In genomic region chr3:13281657-13282527, GRCh38 we compare ENCODE assay signal across 9 cellular contexts.
DNase-seq lines count a peak whose midpoint lies in the region; ATAC-seq lines count a peak whose summit lies in the region.
"Had no signal": no experiment of that assay in that cellular context is flagged by ENCODE, and none has a peak within 500 bp of the region (broad histone marks: within the 10 kb centered on the region; RNA-seq: fewer than 3 reads in every experiment).

No MANE protein-coding gene starts in this region.

- peaks cover 46% of the 10 kb centered on the region for H3K27me3 Mint-ChIP-seq in activated naive CD8-positive, alpha-beta T cell treated with anti-CD3 and anti-CD28 coated beads, Interleukin-2, amount 10 ng/mL, durations not matched to agents 7 days and 5 days

- no peak overlapping the region for H3K27ac Mint-ChIP-seq in activated naive CD8-positive, alpha-beta T cell treated with anti-CD3 and anti-CD28 coated beads, Interleukin-2, amount 10 ng/mL, durations not matched to agents 7 days and 5 days
- H3K27ac Mint-ChIP-seq in stimulated activated effector memory CD8-positive, alpha-beta T cell treated with anti-CD3 and anti-CD28 coated beads, Interleukin-12 subunit alpha, Interleukin-12 subunit beta, amount 100 ng/mL, for 72 hours, result no peak overlapping the region

- DNase-seq in HuH-7 (ENCODE audit: low spot score) (peak; percentile 94), islet precursor cell (peak; percentile 89), hypothalamus (lab: John Stamatoyannopoulos, UW) (no peak), superior temporal gyrus (ENCODE audit: extremely low spot score) (no peak)
- no peak for DNase-seq in activated naive CD8-positive, alpha-beta T cell treated with anti-CD3 and anti-CD28 coated beads, Interleukin-2, amount 10 ng/mL, durations not matched to agents 7 days and 5 days
- DNase-seq in stimulated activated effector memory CD8-positive, alpha-beta T cell treated with anti-CD3 and anti-CD28 coated beads, Interleukin-12 subunit alpha, Interleukin-12 subunit beta, amount 100 ng/mL, for 72 hours (ENCODE audit: low spot score in 2 of 2), result no peak
- DNase-seq: activated CD4-positive, CD25-positive, alpha-beta regulatory T cell treated with anti-CD3 and anti-CD28 coated beads, Interleukin-2, amount 50 U/mL, for 72 hours had no signal

- H3K4me1 Mint-ChIP-seq in activated naive CD8-positive, alpha-beta T cell treated with anti-CD3 and anti-CD28 coated beads, Interleukin-2, amount 10 ng/mL, durations not matched to agents 7 days and 5 days, result no peaks in the 10 kb centered on the region
- peaks cover 19% of the 10 kb centered on the region for H3K4me1 Mint-ChIP-seq in stimulated activated effector memory CD8-positive, alpha-beta T cell treated with anti-CD3 and anti-CD28 coated beads, Interleukin-12 subunit alpha, Interleukin-12 subunit beta, amount 100 ng/mL, for 72 hours

- ATAC-seq in activated naive CD8-positive, alpha-beta T cell treated with anti-CD3 and anti-CD28 coated beads, Interleukin-2, amount 10 ng/mL, durations not matched to agents 7 days and 5 days (ENCODE audit: low read depth), result no peak
- ATAC-seq in stimulated activated effector memory CD8-positive, alpha-beta T cell treated with anti-CD3 and anti-CD28 coated beads, Interleukin-12 subunit alpha, Interleukin-12 subunit beta, amount 100 ng/mL, for 72 hours, result no peak
- ATAC-seq in HG03354 (IDR thresholded peaks at IDR 0.05; ENCODE audit: poor library complexity, severe bottlenecking, unreplicated experiment) (no peak), HG02759 (IDR thresholded peaks at IDR 0.05; ENCODE audit: unreplicated experiment) (no peak)

- peaks cover 6% of the 10 kb centered on the region for H3K36me3 Mint-ChIP-seq in activated naive CD8-positive, alpha-beta T cell treated with anti-CD3 and anti-CD28 coated beads, Interleukin-2, amount 10 ng/mL, durations not matched to agents 7 days and 5 days
- H3K36me3 Mint-ChIP-seq in stimulated activated effector memory CD8-positive, alpha-beta T cell treated with anti-CD3 and anti-CD28 coated beads, Interleukin-12 subunit alpha, Interleukin-12 subunit beta, amount 100 ng/mL, for 72 hours, result no peaks in the 10 kb centered on the region

- peak overlapping the region; percentile 45 for H3K4me3 Mint-ChIP-seq in activated naive CD8-positive, alpha-beta T cell treated with anti-CD3 and anti-CD28 coated beads, Interleukin-2, amount 10 ng/mL, durations not matched to agents 7 days and 5 days
- peak overlapping the region; percentile 60 for H3K4me3 Mint-ChIP-seq in stimulated activated effector memory CD8-positive, alpha-beta T cell treated with anti-CD3 and anti-CD28 coated beads, Interleukin-12 subunit alpha, Interleukin-12 subunit beta, amount 100 ng/mL, for 72 hours

- H3K9me3 Mint-ChIP-seq in activated naive CD8-positive, alpha-beta T cell treated with anti-CD3 and anti-CD28 coated beads, Interleukin-2, amount 10 ng/mL, durations not matched to agents 7 days and 5 days, result peaks cover 14% of the 10 kb centered on the region
- peaks cover 7% of the 10 kb centered on the region for H3K9me3 Mint-ChIP-seq in stimulated activated effector memory CD8-positive, alpha-beta T cell treated with anti-CD3 and anti-CD28 coated beads, Interleukin-12 subunit alpha, Interleukin-12 subunit beta, amount 100 ng/mL, for 72 hours

- POLR2A ChIA-PET in activated naive CD8-positive, alpha-beta T cell treated with anti-CD3 and anti-CD28 coated beads, Interleukin-2, amount 10 ng/mL, durations not matched to agents 7 days and 5 days (lab: Charles Lee), result interaction anchor here (1.4 kb wide), 1 partner anchor 190 kb away, joined by 3 read pairs; no protein-coding TSS in a partner anchor

Comparison
In these comparisons a context has a peak if more than half of its experiments do, and no peak if none do; other contexts are left out.
1. DNase-seq: peak in HuH-7 (single experiment) and islet precursor cell (single experiment); none in activated naive CD8-positive, alpha-beta T cell treated with anti-CD3 and anti-CD28 coated beads, Interleukin-2, amount 10 ng/mL, durations not matched to agents 7 days and 5 days (single experiment), stimulated activated effector memory CD8-positive, alpha-beta T cell treated with anti-CD3 and anti-CD28 coated beads, Interleukin-12 subunit alpha, Interleukin-12 subunit beta, amount 100 ng/mL, for 72 hours (0 of 2), hypothalamus (0 of 51) and superior temporal gyrus (single experiment).